27 cellular contexts compared by ENCODE assay signal in the genomic region with DNA sequence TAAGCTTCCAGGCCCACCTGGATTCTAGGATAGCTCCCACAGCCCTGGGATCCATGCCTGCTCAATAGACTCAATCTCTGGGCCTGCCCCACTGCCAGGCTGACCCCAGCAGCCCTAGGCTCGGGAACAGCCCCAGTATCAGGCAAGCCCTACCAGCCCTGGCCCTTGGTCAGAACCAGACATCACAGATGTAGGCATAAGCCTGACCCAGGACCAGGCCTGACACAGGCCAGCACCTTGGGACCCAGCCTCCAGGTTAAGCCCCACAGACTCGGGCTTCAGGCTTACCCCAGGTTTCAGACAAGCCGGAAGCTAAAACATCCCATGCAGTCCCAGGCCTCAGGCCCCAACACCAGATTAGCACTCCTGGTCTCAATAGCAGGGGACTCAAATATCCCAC.
DNase-seq lines count a peak whose midpoint lies in the region; ATAC-seq, FAIRE-seq and TF ChIP-seq lines count a peak whose summit lies in the region.
"Had no signal": no experiment of that assay in that cellular context is flagged by ENCODE, and none has a peak within 500 bp of the region (broad histone marks: within the 10 kb centered on the region; RNA-seq: fewer than 3 reads in every experiment).

No MANE protein-coding gene starts in this region.

- peaks cover 27% of the 10 kb centered on the region for H3K9me3 Mint-ChIP-seq in activated naive CD8-positive, alpha-beta T cell treated with anti-CD3 and anti-CD28 coated beads, Interleukin-2, amount 50 U/mL, for 24 hours

- no peak overlapping the region for H4K8ac ChIP-seq in trophoblast cell (ENCODE audit: low read depth, low read length)

- H3K27ac Mint-ChIP-seq in activated naive CD8-positive, alpha-beta T cell treated with anti-CD3 and anti-CD28 coated beads, Interleukin-2, amount 50 U/mL, for 24 hours = no peak overlapping the region
- H3K27ac Mint-ChIP-seq: CD14-positive monocyte; CD4-positive, alpha-beta memory T cell; CD4-positive, CD25-positive, alpha-beta regulatory T cell; CD8-positive, alpha-beta memory T cell had no signal

- no peaks in the 10 kb centered on the region for H3K4me1 Mint-ChIP-seq in activated naive CD8-positive, alpha-beta T cell treated with anti-CD3 and anti-CD28 coated beads, Interleukin-2, amount 50 U/mL, for 24 hours
- H3K4me1 Mint-ChIP-seq: CD14-positive monocyte; CD4-positive, alpha-beta memory T cell; CD4-positive, CD25-positive, alpha-beta regulatory T cell; CD8-positive, alpha-beta memory T cell had no signal

- no CpG with 5 or more reads among the region's 3 CpGs for WGBS in trophoblast cell (ENCODE audit: extremely low coverage, insufficient coverage, insufficient read length)
- whole genome bisulfite sequencing in aorta, 2 donors = 85 to 86% methylated on average over 3 of the region's 3 CpGs
- WGBS in body of pancreas, 2 donors = 65 to 66% methylated on average over 3 of the region's 3 CpGs

- H3K36me3 Mint-ChIP-seq in activated naive CD8-positive, alpha-beta T cell treated with anti-CD3 and anti-CD28 coated beads, Interleukin-2, amount 50 U/mL, for 24 hours (ENCODE audit: low read depth) = no peaks in the 10 kb centered on the region
- H3K36me3 Mint-ChIP-seq: CD14-positive monocyte; CD4-positive, alpha-beta memory T cell; CD4-positive, CD25-positive, alpha-beta regulatory T cell; CD8-positive, alpha-beta memory T cell had no signal

- H3K79me1 ChIP-seq in trophoblast cell (ENCODE audit: low read length) = no peaks in the 10 kb centered on the region

- no peak overlapping the region for H3K4me2 ChIP-seq in trophoblast cell (ENCODE audit: low read length)
- H3K4me2 ChIP-seq: A549, BLaER1 had no signal

- intact Hi-C loops in kidney (cut with DNase I) = no loop called here
- intact Hi-C loops in aorta (cut with DNase I) = no loop called here
- intact Hi-C loops in body of pancreas (cut with DNase I) = no loop called here

- H3K27ac ChIP-seq in kidney (ENCODE audit: low read depth in 2 of 2, low read length in 2 of 2) (no peak overlapping the region), trophoblast cell (ENCODE audit: low read depth, low read length) (no peak overlapping the region), aorta (ENCODE audit: low read depth in 1 of 2, low read length in 2 of 2) (no peak overlapping the region), body of pancreas (no peak overlapping the region)
- H3K27ac ChIP-seq: 22Rv1, A549, BLaER1 had no signal

- ATAC-seq in aorta (ENCODE audit: low FRiP score) (peak; percentile 38), body of pancreas (no peak)
- no peak for ATAC-seq in activated naive CD8-positive, alpha-beta T cell treated with anti-CD3 and anti-CD28 coated beads, Interleukin-2, amount 50 U/mL, for 24 hours
- ATAC-seq: A549, GM12878 had no signal

- H3K9ac ChIP-seq in kidney (ENCODE audit: low read length in 2 of 2) (no peak overlapping the region), trophoblast cell (ENCODE audit: low read length) (no peak overlapping the region)
- H3K9ac ChIP-seq: BLaER1 had no signal

- no peaks in the 10 kb centered on the region for H3K4me1 ChIP-seq in kidney (ENCODE audit: control insufficient read depth in 1 of 2, insufficient read depth in 1 of 2, low read depth in 1 of 2, low read length in 2 of 2)
- no peaks in the 10 kb centered on the region for H3K4me1 ChIP-seq in trophoblast cell (ENCODE audit: control insufficient read depth in 1 of 2, insufficient read depth in 2 of 2, low read length in 2 of 2)
- no peaks in the 10 kb centered on the region for H3K4me1 ChIP-seq in aorta (ENCODE audit: control insufficient read depth in 1 of 2, insufficient read depth in 2 of 2, low read length in 2 of 2)
- H3K4me1 ChIP-seq in body of pancreas = no peaks in the 10 kb centered on the region
- H3K4me1 ChIP-seq: A549, BE2C, BLaER1 had no signal

- no peak overlapping the region for H2AK5ac ChIP-seq in trophoblast cell (ENCODE audit: low read length)

- no peak overlapping the region for H2AFZ ChIP-seq in trophoblast cell (ENCODE audit: insufficient read depth, low read length, poor library complexity)

- no peak overlapping the region for H2BK12ac ChIP-seq in trophoblast cell (ENCODE audit: low read length)

- H2BK120ac ChIP-seq in trophoblast cell (ENCODE audit: insufficient read depth, low read length, poor library complexity) = no peak overlapping the region

- H3K9me3 ChIP-seq in kidney (ENCODE audit: control insufficient read depth in 1 of 2, low read length in 2 of 2) (peaks cover 0 to 2% of the 10 kb centered on the region in 2 donors), trophoblast cell (ENCODE audit: insufficient read depth, low read depth, low read length) (peaks cover 10% of the 10 kb centered on the region), aorta (ENCODE audit: control insufficient read depth, low read length) (peaks cover 3% of the 10 kb centered on the region), body of pancreas (no peaks in the 10 kb centered on the region)
- H3K9me3 ChIP-seq: BE2C had no signal

- TF ChIP-seq CTCF in kidney (IDR thresholded peaks at IDR 0.05; ENCODE audit: borderline replicate concordance, extremely low read depth, insufficient read depth) = no peak
- TF ChIP-seq CTCF in body of pancreas (IDR thresholded peaks at IDR 0.05) = no peak

- H4K12ac ChIP-seq in trophoblast cell (ENCODE audit: low read depth, low read length) = no peak overlapping the region

- H3K4me3 ChIP-seq in kidney (ENCODE audit: low read length in 2 of 2) (no peak overlapping the region), trophoblast cell (ENCODE audit: low read depth, low read length) (peak overlapping the region; percentile 7), aorta (ENCODE audit: low read length in 2 of 2) (no peak overlapping the region), body of pancreas (no peak overlapping the region)
- H3K4me3 ChIP-seq: A549, BLaER1, GM12878 had no signal

- no peak overlapping the region for H3K4me3 Mint-ChIP-seq in activated naive CD8-positive, alpha-beta T cell treated with anti-CD3 and anti-CD28 coated beads, Interleukin-2, amount 50 U/mL, for 24 hours
- H3K4me3 Mint-ChIP-seq: CD14-positive monocyte; CD4-positive, alpha-beta memory T cell; CD4-positive, CD25-positive, alpha-beta regulatory T cell; CD8-positive, alpha-beta memory T cell had no signal

- no peaks in the 10 kb centered on the region for H3K27me3 Mint-ChIP-seq in activated naive CD8-positive, alpha-beta T cell treated with anti-CD3 and anti-CD28 coated beads, Interleukin-2, amount 50 U/mL, for 24 hours
- H3K27me3 Mint-ChIP-seq: CD4-positive, alpha-beta memory T cell; CD4-positive, CD25-positive, alpha-beta regulatory T cell; CD8-positive, alpha-beta memory T cell had no signal

- no peak overlapping the region for H3K23ac ChIP-seq in trophoblast cell (ENCODE audit: low read length)

- no peak overlapping the region for H4K91ac ChIP-seq in trophoblast cell (ENCODE audit: low read depth, low read length)

- H3K36me3 ChIP-seq in kidney (ENCODE audit: control insufficient read depth in 1 of 2, insufficient read depth in 2 of 2, low read length in 2 of 2) (no peaks in the 10 kb centered on the region), trophoblast cell (ENCODE audit: control insufficient read depth in 1 of 2, insufficient read depth in 2 of 2, low read length in 2 of 2) (peaks cover 0 to 2% of the 10 kb centered on the region in 2 experiments), aorta (ENCODE audit: control insufficient read depth in 1 of 2, insufficient read depth in 2 of 2, low read length in 1 of 2) (no peaks in the 10 kb centered on the region), body of pancreas (replicated peaks in 1 of 2; ENCODE audit: insufficient read depth in 1 of 2, low read depth in 2 of 2) (no peaks in the 10 kb centered on the region)
- H3K36me3 ChIP-seq: BE2C, BLaER1 had no signal

- H3K18ac ChIP-seq in trophoblast cell (ENCODE audit: low read length) = no peak overlapping the region

- H3K27me3 ChIP-seq in trophoblast cell (ENCODE audit: insufficient read depth, low read length) = no peaks in the 10 kb centered on the region
- H3K27me3 ChIP-seq in aorta (ENCODE audit: control insufficient read depth in 1 of 2, insufficient read depth in 2 of 2, low read length in 1 of 2) = no peaks in the 10 kb centered on the region
- H3K27me3 ChIP-seq in body of pancreas = no peaks in the 10 kb centered on the region
- H3K27me3 ChIP-seq: BE2C, BLaER1 had no signal

- DNase-seq in AG20443 (ENCODE audit: low spot score) (peak; percentile 4), kidney (peak; percentile 49), trophoblast cell (no peak), aorta (no peak), body of pancreas (no peak), NCI-H1417 treated with DMSO at 0.1 percent for 48 hours (lab: John Stamatoyannopoulos, UW) (no peak)
- DNase-seq in activated naive CD8-positive, alpha-beta T cell treated with anti-CD3 and anti-CD28 coated beads, Interleukin-2, amount 50 U/mL, for 24 hours = no peak
- DNase-seq: BE2C; C1 segment of cervical spinal cord; CD4-positive, alpha-beta memory T cell; CD4-positive, CD25-positive, alpha-beta regulatory T cell; CD8-positive, alpha-beta memory T cell; COR-L47; DMS 273 treated with DMSO at 0.1 percent for 48 hours; DMS153; DMS53; DMS79; DND-41; EL; GDM1 had no signal

- H3K4ac ChIP-seq in trophoblast cell (ENCODE audit: low read depth, low read length) = no peak overlapping the region

- no peak for TF ChIP-seq POLR2A in body of pancreas (IDR thresholded peaks at IDR 0.05)

- no peak overlapping the region for H3K14ac ChIP-seq in trophoblast cell (ENCODE audit: low read length)

- H2BK5ac ChIP-seq in trophoblast cell (ENCODE audit: low read depth, low read length, poor library complexity) = no peak overlapping the region

- no peaks in the 10 kb centered on the region for H3K79me2 ChIP-seq in trophoblast cell (ENCODE audit: control insufficient read depth, insufficient read depth, low read length, poor library complexity)

- no peak for FAIRE-seq in kidney (lab: Jason Lieb, UNC)
- FAIRE-seq: A549, GM12878, GM12892, GM18507 had no signal

Comparison
In these comparisons a context has a peak if more than half of its experiments do, and no peak if none do; other contexts are left out.
1. DNase-seq: peak in AG20443 (single experiment) and kidney (single experiment); none in trophoblast cell (0 of 2), aorta (0 of 2), activated naive CD8-positive, alpha-beta T cell treated with anti-CD3 and anti-CD28 coated beads, Interleukin-2, amount 50 U/mL, for 24 hours (single experiment), body of pancreas (0 of 4) and NCI-H1417 treated with DMSO at 0.1 percent for 48 hours (single experiment).